Comparison of ENCODE assay signal across 22 cellular contexts in genomic region chr10:13144814-13145213, GRCh38.
"Had no signal": no experiment of that assay in that cellular context is flagged by ENCODE, and none has a peak within 500 bp of the region (broad histone marks: within the 10 kb centered on the region; RNA-seq: fewer than 3 reads in every experiment).

No MANE protein-coding gene starts in this region.

- H3K4me3 Mint-ChIP-seq: mesothelial cell of epicardium had no signal

- H3K27ac ChIP-seq: coronary artery, dorsolateral prefrontal cortex, esophagus squamous epithelium, gastrocnemius medialis, heart right ventricle, left lung, lower lobe of right lung had no signal

- ATAC-seq: esophagus mucosa, gastrocnemius medialis, heart right ventricle, left cardiac atrium, left lung, left ventricle myocardium superior, lower lobe of right lung, mucosa of descending colon had no signal

- H3K27ac Mint-ChIP-seq: mesothelial cell of epicardium had no signal

- DNase-seq: dermis blood vessel endothelial cell; dorsolateral prefrontal cortex; effector CD4-positive, alpha-beta T cell; effector memory CD4-positive, alpha-beta T cell; erythroblast; esophagus squamous epithelium; foreskin fibroblast; foreskin melanocyte; gastrocnemius medialis; glutamatergic neuron; head of caudate nucleus; heart right ventricle; hippocampal formation; left cardiac atrium; left lung; left ventricle myocardium superior; lower lobe of right lung; mesenchymal stem cell; mucosa of descending colon had no signal
